In the genomic region with DNA sequence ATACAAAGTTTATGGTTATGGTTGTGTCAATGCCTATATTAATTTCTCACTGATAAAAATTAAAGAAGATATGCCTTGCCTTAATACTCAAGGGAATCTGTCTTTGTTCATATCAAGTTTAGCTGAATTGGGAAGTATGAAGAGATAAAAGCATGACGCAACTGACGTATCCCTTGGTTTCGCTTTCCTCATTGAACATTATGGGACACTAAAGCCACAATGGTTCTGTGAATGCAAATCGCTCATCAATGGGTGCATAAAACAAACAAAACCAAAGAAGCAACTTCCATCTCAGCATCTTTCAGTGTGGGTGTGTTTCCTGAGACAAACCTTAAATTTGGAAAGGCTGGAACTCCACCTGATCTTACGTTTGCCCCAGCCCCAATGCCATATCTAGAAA, we compare ENCODE assay signal across 16 cellular contexts.
DNase-seq lines count a peak whose midpoint lies in the region; ATAC-seq, FAIRE-seq and TF ChIP-seq lines count a peak whose summit lies in the region.
"Had no signal": no experiment of that assay in that cellular context is flagged by ENCODE, and none has a peak within 500 bp of the region (broad histone marks: within the 10 kb centered on the region; RNA-seq: fewer than 3 reads in every experiment).

No MANE protein-coding gene starts in this region.

- H3K79me2 ChIP-seq in K562 (ENCODE audit: control insufficient read depth, insufficient read depth, low read length), result no peaks in the 10 kb centered on the region

- TF ChIP-seq POLR2A in NB4 (IDR thresholded peaks at IDR 0.05; ENCODE audit: extremely low read depth, insufficient read length), result no peak
- TF ChIP-seq POLR2A in K562 (conservative IDR thresholded peaks at IDR 0.05), result no peak

- H3K27me3 ChIP-seq in BLaER1 treated with 17β-estradiol and CSF1 and Interleukin-3, amounts not matched to agents 10 nM and 100 nM, result no peaks in the 10 kb centered on the region
- H3K27me3 ChIP-seq in K562 (ENCODE audit: control insufficient read depth in 2 of 2, insufficient read depth in 2 of 2, low read length in 2 of 2) (peaks cover 36 to 44% of the 10 kb centered on the region in 2 experiments), aorta (ENCODE audit: control insufficient read depth in 1 of 2, insufficient read depth in 2 of 2, low read length in 1 of 2) (peaks cover 0 to 3% of the 10 kb centered on the region in 2 donors)
- H3K27me3 ChIP-seq: BLaER1 had no signal

- H3K4me3 ChIP-seq in BLaER1 treated with 17β-estradiol and CSF1 and Interleukin-3, amounts not matched to agents 10 nM and 100 nM, result no peak overlapping the region
- H3K4me3 ChIP-seq in NB4 (ENCODE audit: low read depth, low read length), result no peak overlapping the region
- H3K4me3 ChIP-seq in K562, result 0 out of 2 replicates have a peak overlapping the region, but pooled peaks have one; percentile 9
- H3K4me3 ChIP-seq in aorta (ENCODE audit: low read length in 2 of 2), result no peak overlapping the region
- H3K4me3 ChIP-seq in mucosa of descending colon, result no peak overlapping the region
- H3K4me3 ChIP-seq: BLaER1, GM12878, GM23338 had no signal

- H3K27ac ChIP-seq in BLaER1 treated with 17β-estradiol and CSF1 and Interleukin-3, amounts not matched to agents 10 nM and 100 nM, result no peak overlapping the region
- H3K27ac ChIP-seq in K562 (ENCODE audit: extremely low read depth, low read depth, low read length) (no peak overlapping the region), aorta (ENCODE audit: low read depth in 1 of 2, low read length in 2 of 2) (no peak overlapping the region)
- H3K27ac ChIP-seq: BLaER1 had no signal

- FAIRE-seq in K562 (lab: Jason Lieb, UNC), result no peak
- FAIRE-seq: GM12878 had no signal

- no peak for TF ChIP-seq EP300 in K562 (IDR thresholded peaks at IDR 0.05; ENCODE audit: low read length)

- DNase-seq in NOMO-1 treated with DMSO at 0.1 percent for 48 hours (lab: John Stamatoyannopoulos, UW; ENCODE audit: unreplicated experiment) (peak; percentile 1), NOMO-1 treated with dmso at 0.1 percent for 144 hours (lab: John Stamatoyannopoulos, UW; ENCODE audit: unreplicated experiment) (no peak), NB4 (ENCODE audit: low read depth) (peak; percentile 20), K562 (ENCODE audit: extremely low read depth in 1 of 4, low spot score in 3 of 4) (no peak), aorta (no peak), mucosa of descending colon (no peak)
- DNase-seq: 8988T; AML-193; Calu3; CD4-positive, alpha-beta T cell; DMS 273 treated with DMSO at 0.1 percent for 48 hours; H9 had no signal

- intact Hi-C loops in K562 (cut with micrococcal nuclease) (no loop called here), aorta (cut with DNase I) (no loop called here), mucosa of descending colon (cut with DNase I, micrococcal nuclease) (no loop called here)

- H3K36me3 ChIP-seq in BLaER1 treated with 17β-estradiol and CSF1 and Interleukin-3, amounts not matched to agents 10 nM and 100 nM, result no peaks in the 10 kb centered on the region
- H3K36me3 ChIP-seq in K562 (ENCODE audit: control insufficient read depth, insufficient read depth, low read length) (no peaks in the 10 kb centered on the region), aorta (ENCODE audit: control insufficient read depth in 1 of 2, insufficient read depth in 2 of 2, low read length in 1 of 2) (no peaks in the 10 kb centered on the region), mucosa of descending colon (ENCODE audit: low read depth) (no peaks in the 10 kb centered on the region)
- H3K36me3 ChIP-seq: BLaER1 had no signal

- ATAC-seq in K562 (no peak), aorta (ENCODE audit: low FRiP score) (no peak), mucosa of descending colon (no peak)
- ATAC-seq: GM12878, GM23338 had no signal

- no TSS peak for BruUV-seq in K562 (replicated peaks; lab: Mats Ljungman, UMichigan)

- POLR2A ChIA-PET in K562 (lab: Yijun Ruan, JAX), result interaction anchor here (0.6 to 0.9 kb wide), 2 partner anchors 24 to 1497 kb away, joined by 3 read pairs; no protein-coding TSS in a partner anchor

- peak overlapping the region in 6 of 11 experiments; percentile 0 to 26 (median 6); a peak in 7 of 22 replicates for H3K4me2 ChIP-seq in BLaER1 treated with 17β-estradiol and CSF1 and Interleukin-3, amounts not matched to agents 10 nM and 100 nM
- peak overlapping the region; percentile 53 for H3K4me2 ChIP-seq in K562 (ENCODE audit: insufficient read depth, low read length)
- H3K4me2 ChIP-seq: BLaER1, GM23338 had no signal

- H3K9me3 ChIP-seq in BLaER1 treated with 17β-estradiol and CSF1 and Interleukin-3, amounts not matched to agents 10 nM and 100 nM (replicated peaks in 1 of 11), result peaks cover 7 to 15% (median 10%) of the 10 kb centered on the region in 11 experiments; a peak in 21 of 22 replicates
- H3K9me3 ChIP-seq in K562 (replicated peaks; ENCODE audit: control insufficient read depth, insufficient read depth, low read depth, low read length) (no peaks in the 10 kb centered on the region), aorta (ENCODE audit: control insufficient read depth, low read length) (peaks cover 5% of the 10 kb centered on the region), mucosa of descending colon (no peaks in the 10 kb centered on the region)

- H3K9ac ChIP-seq in BLaER1 treated with 17β-estradiol and CSF1 and Interleukin-3, amounts not matched to agents 10 nM and 100 nM, result no peak overlapping the region
- no peak overlapping the region for H3K9ac ChIP-seq in K562 (ENCODE audit: insufficient read depth in 1 of 2, low read depth in 2 of 2, low read length in 2 of 2)
- H3K9ac ChIP-seq: BLaER1 had no signal

- no peaks in the 10 kb centered on the region for H3K9me1 ChIP-seq in K562 (ENCODE audit: control insufficient read depth, insufficient read depth, low read length)

- in situ Hi-C loops in K562 (cut with MboI), result loop anchor here (5.0 kb wide), 1 partner anchor 827 kb away; no protein-coding TSS in a partner anchor

- WGBS in K562 (ENCODE audit: insufficient coverage, low coverage, missing lambda C conversion rate), result under 1% methylated on average over 5 of the region's 5 CpGs
- 77 to 81% methylated on average over 5 of the region's 5 CpGs for WGBS in aorta, 2 donors

- no peaks in the 10 kb centered on the region for H4K20me1 ChIP-seq in BLaER1 treated with 17β-estradiol and CSF1 and Interleukin-3, amounts not matched to agents 10 nM and 100 nM
- H4K20me1 ChIP-seq in K562 (replicated peaks; ENCODE audit: control insufficient read depth, insufficient read depth, low read length), result no peaks in the 10 kb centered on the region; the same call in 1 of the 2 replicates
- H4K20me1 ChIP-seq: BLaER1 had no signal

- TF ChIP-seq RAD21 in K562 (CRISPR knock-in tag; conservative IDR thresholded peaks at IDR 0.05 in 1 of 2, IDR thresholded peaks at IDR 0.05 in 1 of 2), result no peak

- CTCF ChIA-PET in K562 (lab: Yijun Ruan, JAX; ENCODE audit: low intra/inter-chr PET ratio), result no interaction called here

- TF ChIP-seq CTCF in NB4 (IDR thresholded peaks at IDR 0.05; ENCODE audit: low read depth, low read length) (no peak), K562 (IDR thresholded peaks at IDR 0.05 in 2 of 3, conservative IDR thresholded peaks at IDR 0.05 in 1 of 3; ENCODE audit: insufficient read depth in 2 of 3, low read depth in 1 of 3, low read length in 3 of 3) (no peak), mucosa of descending colon (IDR thresholded peaks at IDR 0.05) (no peak)

- peak overlapping the region; percentile 3; the same call in 1 of the 2 replicates for H2AFZ ChIP-seq in K562 (ENCODE audit: low read depth, low read length)

- peaks cover 0 to 15% (median 4%) of the 10 kb centered on the region in 10 experiments; a peak in 6 of 20 replicates for H3K4me1 ChIP-seq in BLaER1 treated with 17β-estradiol and CSF1 and Interleukin-3, amounts not matched to agents 10 nM and 100 nM
- H3K4me1 ChIP-seq in K562 (replicated peaks in 1 of 2; ENCODE audit: control insufficient read depth in 2 of 2, insufficient read depth in 2 of 2, low read length in 2 of 2) (peaks cover 0 to 5% of the 10 kb centered on the region in 2 experiments; a peak in 2 of 5 replicates), aorta (ENCODE audit: control insufficient read depth in 1 of 2, insufficient read depth in 2 of 2, low read length in 2 of 2) (no peaks in the 10 kb centered on the region), mucosa of descending colon (ENCODE audit: low read depth) (no peaks in the 10 kb centered on the region)
- H3K4me1 ChIP-seq: BLaER1 had no signal

TF ChIP-seq in K562, 482 proteins besides CTCF, POLR2A, EP300 and RAD21 (continues in another document):
- TF ChIP-seq, protein P1, sequence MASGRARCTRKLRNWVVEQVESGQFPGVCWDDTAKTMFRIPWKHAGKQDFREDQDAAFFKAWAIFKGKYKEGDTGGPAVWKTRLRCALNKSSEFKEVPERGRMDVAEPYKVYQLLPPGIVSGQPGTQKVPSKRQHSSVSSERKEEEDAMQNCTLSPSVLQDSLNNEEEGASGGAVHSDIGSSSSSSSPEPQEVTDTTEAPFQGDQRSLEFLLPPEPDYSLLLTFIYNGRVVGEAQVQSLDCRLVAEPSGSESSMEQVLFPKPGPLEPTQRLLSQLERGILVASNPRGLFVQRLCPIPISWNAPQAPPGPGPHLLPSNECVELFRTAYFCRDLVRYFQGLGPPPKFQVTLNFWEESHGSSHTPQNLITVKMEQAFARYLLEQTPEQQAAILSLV (tag; IDR thresholded peaks at IDR 0.05), result peak; percentile 48; the same call in 1 of the 2 replicates
- TF ChIP-seq FOSL1 (tag; conservative IDR thresholded peaks at IDR 0.05) (peak; percentile 17; the same call in 1 of the 2 replicates), GABPA (tag; conservative IDR thresholded peaks at IDR 0.05; ENCODE audit: low read depth) (0 out of 2 replicates have a peak, but pooled peaks have one; percentile 13), CEBPG (CRISPR knock-in tag; IDR thresholded peaks at IDR 0.05) (no peak), CEBPG (tag; conservative IDR thresholded peaks at IDR 0.05 in 1 of 2, IDR thresholded peaks at IDR 0.05 in 1 of 2) (peak; percentile 93), ELF2 (CRISPR knock-in tag; IDR thresholded peaks at IDR 0.05) (peak; percentile 36; the same call in 1 of the 2 replicates), CEBPB (tag; IDR thresholded peaks at IDR 0.05) (peak; percentile 88), ATF1 (CRISPR knock-in tag; IDR thresholded peaks at IDR 0.05) (no peak), ATF1 (tag; IDR thresholded peaks at IDR 0.05) (peak; percentile 72), ZNF766 (CRISPR knock-in tag; conservative IDR thresholded peaks at IDR 0.05) (0 out of 2 replicates have a peak, but pooled peaks have one; percentile 29)
- TF ChIP-seq, protein P2, sequence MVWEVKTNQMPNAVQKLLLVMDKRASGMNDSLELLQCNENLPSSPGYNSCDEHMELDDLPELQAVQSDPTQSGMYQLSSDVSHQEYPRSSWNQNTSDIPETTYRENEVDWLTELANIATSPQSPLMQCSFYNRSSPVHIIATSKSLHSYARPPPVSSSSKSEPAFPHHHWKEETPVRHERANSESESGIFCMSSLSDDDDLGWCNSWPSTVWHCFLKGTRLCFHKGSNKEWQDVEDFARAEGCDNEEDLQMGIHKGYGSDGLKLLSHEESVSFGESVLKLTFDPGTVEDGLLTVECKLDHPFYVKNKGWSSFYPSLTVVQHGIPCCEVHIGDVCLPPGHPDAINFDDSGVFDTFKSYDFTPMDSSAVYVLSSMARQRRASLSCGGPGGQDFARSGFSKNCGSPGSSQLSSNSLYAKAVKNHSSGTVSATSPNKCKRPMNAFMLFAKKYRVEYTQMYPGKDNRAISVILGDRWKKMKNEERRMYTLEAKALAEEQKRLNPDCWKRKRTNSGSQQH (CRISPR knock-in tag; IDR thresholded peaks at IDR 0.05), result no peak

Comparison
In these comparisons a context has a peak if more than half of its experiments do, and no peak if none do; other contexts are left out.
1. DNase-seq: peak in NOMO-1 treated with DMSO at 0.1 percent for 48 hours (single experiment) and NB4 (single experiment); none in NOMO-1 treated with dmso at 0.1 percent for 144 hours (single experiment), K562 (0 of 4), aorta (0 of 2) and mucosa of descending colon (0 of 3).